In genomic region chr10:70672165-70672992, GRCh38 we compare ENCODE assay signal across 8 cellular contexts. TPM values are rescaled to one million over a fixed set of nuclear protein-coding genes. Genes with fewer than 3 reads are reported as not detected.
DNase-seq lines count a peak whose midpoint lies in the region; ATAC-seq and TF ChIP-seq lines count a peak whose summit lies in the region.

Gene ADAMTS14, plus strand, starts transcription at chr10:70672506. Its CDS starts 297 bp downstream, at chr10:70672803.

- peak within 1 kb of the TSS; percentile 43 for H3K4me3 ChIP-seq in SJSA1
- H3K4me3 ChIP-seq in colonic mucosa, result peak within 1 kb of the TSS; percentile 26

- DNase-seq in activated CD4-positive, alpha-beta T cell treated with anti-CD3 and anti-CD28 coated beads for 48 hours, result peak; percentile 17
- no peak for DNase-seq in activated CD4-positive, alpha-beta T cell treated with anti-CD3 and anti-CD28 coated beads, Interleukin-2, amount 50 U/mL, for 1 hour
- DNase-seq in SJSA1 (ENCODE audit: low read depth in 1 of 2, low spot score in 2 of 2) (peak in 1 of 2 experiments; percentile 44), colonic mucosa (no peak), left kidney (ENCODE audit: low read depth, low spot score) (peak; percentile 77)
- DNase-seq in stimulated activated naive CD8-positive, alpha-beta T cell treated with anti-CD3 and anti-CD28 coated beads, Interleukin-15, Interleukin-2, amounts not matched to agents 100 U/mL and 50 U/mL, for 24 hours, result peak; percentile 38

- peak within 1 kb of the TSS; percentile 21 to 66 for H3K9ac ChIP-seq in colonic mucosa (ENCODE audit: low read depth in 2 of 2, low read length in 2 of 2)

- intact Hi-C loops in colonic mucosa (cut with DNase I), result no loop called here

- no peak within 1 kb of the TSS for H3K27ac ChIP-seq in SJSA1
- H3K27ac ChIP-seq in colonic mucosa, result peak within 1 kb of the TSS; percentile 55

- H3K9me3 ChIP-seq in SJSA1 (replicated peaks) (no peaks in the 10 kb centered on the region), colonic mucosa (no peaks in the 10 kb centered on the region)

- peak; percentile 61 for ATAC-seq in stimulated activated naive CD8-positive, alpha-beta T cell treated with anti-CD3 and anti-CD28 coated beads, Interleukin-15, Interleukin-2, amounts not matched to agents 100 U/mL and 50 U/mL, for 24 hours
- ATAC-seq in HG02973 (IDR thresholded peaks at IDR 0.05; ENCODE audit: unreplicated experiment) (no peak), GM18498 (IDR thresholded peaks at IDR 0.05; ENCODE audit: unreplicated experiment) (no peak)

- H3K27me3 ChIP-seq in SJSA1 (replicated peaks), result peaks cover 8% of the 10 kb centered on the region; the same call in 1 of the 2 replicates
- H3K27me3 ChIP-seq in colonic mucosa, result peaks cover 12% of the 10 kb centered on the region

- peaks cover 26% of the 10 kb centered on the region for H3K4me1 ChIP-seq in SJSA1 (replicated peaks)
- H3K4me1 ChIP-seq in colonic mucosa, result no peaks in the 10 kb centered on the region

- H3K36me3 ChIP-seq in SJSA1, result no peaks in the 10 kb centered on the region
- no peaks in the 10 kb centered on the region for H3K36me3 ChIP-seq in colonic mucosa

- TF ChIP-seq CTCF in colonic mucosa (IDR thresholded peaks at IDR 0.05), result no peak

RNA-seq across cellular contexts. Expression of gene ADAMTS14, which starts in this region (rescaled TPM):
- 0.66 and 1.2 TPM in 2 replicates for total RNA-seq in SJSA1 (2014; rRNA removed; shearing (Covaris generic))
- 1 to 10 TPM in 1 of 2 donors, under 1 TPM in 1; 0.93 to 1.5 TPM for total RNA-seq in colonic mucosa

Comparison
In these comparisons a context has a peak if more than half of its experiments do, and no peak if none do; other contexts are left out.
1. DNase-seq: peak in activated CD4-positive, alpha-beta T cell treated with anti-CD3 and anti-CD28 coated beads for 48 hours (single experiment), left kidney (single experiment) and stimulated activated naive CD8-positive, alpha-beta T cell treated with anti-CD3 and anti-CD28 coated beads, Interleukin-15, Interleukin-2, amounts not matched to agents 100 U/mL and 50 U/mL, for 24 hours (single experiment); none in activated CD4-positive, alpha-beta T cell treated with anti-CD3 and anti-CD28 coated beads, Interleukin-2, amount 50 U/mL, for 1 hour (single experiment) and colonic mucosa (single experiment).